Comparison of ENCODE assay signal across 18 cellular contexts in the genomic region with DNA sequence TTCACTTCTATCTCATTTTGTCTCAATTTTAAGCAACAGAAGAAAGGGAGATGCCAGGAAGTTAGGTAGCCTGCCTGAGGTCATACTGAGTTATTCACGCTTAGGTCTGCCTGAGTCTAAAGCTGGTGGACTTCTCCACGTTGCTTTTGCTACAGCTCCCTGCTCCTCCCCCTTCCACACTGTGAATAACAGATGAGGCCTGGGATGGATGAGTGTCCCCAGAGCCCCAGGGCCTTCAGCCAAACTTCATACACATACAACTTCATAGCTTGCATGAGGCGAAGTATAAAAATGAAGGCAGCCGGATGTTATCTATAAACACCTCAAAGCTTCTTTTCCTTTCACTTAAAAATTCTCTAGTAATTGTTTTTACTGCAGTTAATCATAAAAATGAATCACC.
"Had no signal": no experiment of that assay in that cellular context is flagged by ENCODE, and none has a peak within 500 bp of the region (broad histone marks: within the 10 kb centered on the region; RNA-seq: fewer than 3 reads in every experiment).

No MANE protein-coding gene starts in this region.

- H3K27me3 ChIP-seq: neutrophil, right lobe of liver, vagina had no signal

- H3K27ac ChIP-seq: neutrophil, parathyroid adenoma, right lobe of liver, suprapubic skin, vagina had no signal

- ATAC-seq: activated naive CD4-positive, alpha-beta T cell treated with anti-CD3 and anti-CD28 coated beads, Interleukin-2, amount 50 U/mL, for 72 hours; effector memory CD8-positive, alpha-beta T cell; natural killer cell treated with Interleukin-12 subunit alpha and Interleukin-12 subunit beta and Interleukin-15 and Interleukin-18, amount 100 ng/mL, for 72 hours; right lobe of liver; stimulated activated naive CD8-positive, alpha-beta T cell treated with anti-CD3 and anti-CD28 coated beads, Interleukin-15, amount 100 ng/mL, for 72 hours had no signal

- DNase-seq: activated CD4-positive, alpha-beta T cell treated with anti-CD3 and anti-CD28 coated beads, Interleukin-2, amount 10 ng/mL, durations not matched to agents 7 days and 5 days; activated CD8-positive, alpha-beta memory T cell treated with anti-CD3 and anti-CD28 coated beads, Interleukin-2, amount 50 U/mL, for 4 hours; activated gamma-delta T cell; activated T-cell treated with anti-CD3 and anti-CD28 coated beads, Interleukin-2, amount 50 U/mL, for 48 hours; caudate nucleus; effector memory CD8-positive, alpha-beta T cell; right lobe of liver; small intestine; stimulated activated CD4-positive, alpha-beta T cell treated with anti-CD3 and anti-CD28 coated beads, Interleukin-15, amount 100 ng/mL, for 24 hours; stimulated activated CD4-positive, alpha-beta T cell treated with anti-CD3 and anti-CD28 coated beads, Interleukin-4, amount 100 ng/mL, for 1 hour; stimulated activated naive CD8-positive, alpha-beta T cell treated with anti-CD3 and anti-CD28 coated beads, Interleukin-15, amount 100 ng/mL, for 72 hours; trophoblast cell had no signal

- H3K9me3 ChIP-seq: neutrophil, right lobe of liver had no signal

- H3K4me1 ChIP-seq: parathyroid adenoma, right lobe of liver, suprapubic skin, vagina had no signal

- H3K36me3 ChIP-seq: neutrophil, right lobe of liver, suprapubic skin, vagina had no signal

- H3K4me3 ChIP-seq: right lobe of liver, suprapubic skin, vagina had no signal
